ENCODE assay signal across 7 cellular contexts in genomic region chr3:56952846-56953245, GRCh38.
"Had no signal": no experiment of that assay in that cellular context is flagged by ENCODE, and none has a peak within 500 bp of the region (broad histone marks: within the 10 kb centered on the region; RNA-seq: fewer than 3 reads in every experiment).

No MANE protein-coding gene starts in this region.

- FAIRE-seq: H1, H54, HepG2 had no signal

- H3K27ac ChIP-seq: HL-60 had no signal

- DNase-seq: H9, HCEC 1CT had no signal

- ATAC-seq: GM23338, HepG2 had no signal

- H3K4me3 ChIP-seq: GM23338 had no signal
